In genomic region chr14:106268013-106268727, GRCh38 we compare ENCODE assay signal across 9 cellular contexts.
DNase-seq lines count a peak whose midpoint lies in the region.
"Had no signal": no experiment of that assay in that cellular context is flagged by ENCODE, and none has a peak within 500 bp of the region (broad histone marks: within the 10 kb centered on the region; RNA-seq: fewer than 3 reads in every experiment).

No MANE protein-coding gene starts in this region.

- H3K4me1 Mint-ChIP-seq in CD8-positive, alpha-beta memory T cell, result peaks cover 9 to 14% (median 10%) of the 10 kb centered on the region in 3 donors

- CTCF ChIA-PET in CD8-positive, alpha-beta memory T cell (lab: Charles Lee), result interaction anchor here (1.1 to 1.3 kb wide), 2 partner anchors 11 to 59 kb away, joined by 3 to 5 read pairs; no protein-coding TSS in a partner anchor

- H3K27me3 Mint-ChIP-seq in CD8-positive, alpha-beta memory T cell, result peaks cover 24 to 66% of the 10 kb centered on the region in 2 donors

- POLR2A ChIA-PET in CD8-positive, alpha-beta memory T cell (lab: Charles Lee), result no interaction called here

- no peaks in the 10 kb centered on the region for H3K36me3 ChIP-seq in CD8-positive, alpha-beta memory T cell (ENCODE audit: insufficient read depth, low read length)

- in situ Hi-C loops in G401 (cut with HindIII; ENCODE audit: low sequenced_read_pairs), result no loop called here

- H3K9me3 Mint-ChIP-seq in CD8-positive, alpha-beta memory T cell, result no peaks in the 10 kb centered on the region
- H3K9me3 Mint-ChIP-seq: activated naive CD4-positive, alpha-beta T cell treated with anti-CD3 and anti-CD28 coated beads, Interleukin-2, amount 50 U/mL, for 24 hours had no signal

- no peaks in the 10 kb centered on the region for H3K27me3 ChIP-seq in CD8-positive, alpha-beta memory T cell (ENCODE audit: insufficient read depth, low read length, poor library complexity, severe bottlenecking)

- H3K27ac ChIP-seq in CD8-positive, alpha-beta memory T cell (ENCODE audit: low read depth, low read length), result no peak overlapping the region

- no peaks in the 10 kb centered on the region for H3K36me3 Mint-ChIP-seq in CD8-positive, alpha-beta memory T cell
- H3K36me3 Mint-ChIP-seq: activated naive CD4-positive, alpha-beta T cell treated with anti-CD3 and anti-CD28 coated beads, Interleukin-2, amount 50 U/mL, for 24 hours had no signal

- H3K4me3 ChIP-seq in CD8-positive, alpha-beta memory T cell (ENCODE audit: low read length), result no peak overlapping the region

- peak; percentile 34 to 78 (median 57) for DNase-seq in CD8-positive, alpha-beta memory T cell
- DNase-seq in NCI-H146 (lab: John Stamatoyannopoulos, UW) (peak; percentile 70), RKO (ENCODE audit: low spot score) (no peak), amygdala (lab: John Stamatoyannopoulos, UW) (no peak), G401 (ENCODE audit: low spot score) (no peak), anterior cingulate cortex (lab: John Stamatoyannopoulos, UW) (no peak)
- peak; percentile 37 for DNase-seq in activated CD8-positive, alpha-beta memory T cell treated with anti-CD3 and anti-CD28 coated beads, Interleukin-2, amount 50 U/mL, for 1 hour (ENCODE audit: extremely low read depth)
- DNase-seq in stimulated activated CD4-positive, alpha-beta T cell treated with anti-CD3 and anti-CD28 coated beads, Interleukin-12 subunit alpha, Interleukin-12 subunit beta, amount 100 ng/mL, for 48 hours (ENCODE audit: low read depth in 2 of 3, low spot score in 1 of 3), result peak; percentile 69 to 81 (median 79)

- H3K9me3 ChIP-seq in CD8-positive, alpha-beta memory T cell (ENCODE audit: low read length), result no peaks in the 10 kb centered on the region

- peaks cover 5% of the 10 kb centered on the region for H3K4me1 ChIP-seq in CD8-positive, alpha-beta memory T cell (ENCODE audit: insufficient read depth, low read length)

- no peak overlapping the region for H3K4me3 Mint-ChIP-seq in CD8-positive, alpha-beta memory T cell
- H3K4me3 Mint-ChIP-seq: activated naive CD4-positive, alpha-beta T cell treated with anti-CD3 and anti-CD28 coated beads, Interleukin-2, amount 50 U/mL, for 24 hours had no signal

- H3K27ac Mint-ChIP-seq in CD8-positive, alpha-beta memory T cell, result peak overlapping the region in 3 of 8 donors; percentile 11 to 68 (median 20)
- H3K27ac Mint-ChIP-seq: activated naive CD4-positive, alpha-beta T cell treated with anti-CD3 and anti-CD28 coated beads, Interleukin-2, amount 50 U/mL, for 24 hours had no signal

Comparison
In these comparisons a context has a peak if more than half of its experiments do, and no peak if none do; other contexts are left out.
1. DNase-seq: peak in CD8-positive, alpha-beta memory T cell (5 of 5), NCI-H146 (single experiment), activated CD8-positive, alpha-beta memory T cell treated with anti-CD3 and anti-CD28 coated beads, Interleukin-2, amount 50 U/mL, for 1 hour (single experiment) and stimulated activated CD4-positive, alpha-beta T cell treated with anti-CD3 and anti-CD28 coated beads, Interleukin-12 subunit alpha, Interleukin-12 subunit beta, amount 100 ng/mL, for 48 hours (3 of 3); none in RKO (single experiment), amygdala (0 of 56), G401 (single experiment) and anterior cingulate cortex (0 of 58).